Comparison of ENCODE assay signal across 1 cellular context in genomic region chr13:20773194-20774080, GRCh38.
A peak's percentile ranks its signal among the peaks of the same experiment; 100 is the strongest.
TF ChIP-seq lines count a peak whose summit lies in the region.

Gene EEF1AKMT1, minus strand, starts transcription at chr13:20773961. Its CDS starts 16,363 bp downstream, at chr13:20757598.

TF ChIP-seq in HepG2, 621 proteins besides CTCF, POLR2A, EP300 and RAD21 (continued from another document and continues in another):
- TF ChIP-seq NFAT5 (CRISPR knock-in tag; IDR thresholded peaks at IDR 0.05), result peak; percentile 81
- TF ChIP-seq AGO2 (optimal IDR thresholded peaks at IDR 0.05; ENCODE audit: low read depth, low read length), result peak; percentile 98
- TF ChIP-seq ZBTB25 (CRISPR knock-in tag; IDR thresholded peaks at IDR 0.05), result peak; percentile 16; the same call in 1 of the 2 replicates
- no peak for TF ChIP-seq ZBTB21 (CRISPR knock-in tag; IDR thresholded peaks at IDR 0.05)
- peak; percentile 91 for TF ChIP-seq ZNF446 (CRISPR knock-in tag; IDR thresholded peaks at IDR 0.05)
- TF ChIP-seq ZNF530 (CRISPR knock-in tag; IDR thresholded peaks at IDR 0.05; ENCODE audit: low read depth), result 0 out of 2 replicates have a peak, but pooled peaks have one; percentile 49
- TF ChIP-seq FIP1L1 (IDR thresholded peaks at IDR 0.05; ENCODE audit: borderline replicate concordance, insufficient read depth, low read depth, low read length), result no peak
- TF ChIP-seq U2AF1 (optimal IDR thresholded peaks at IDR 0.05; ENCODE audit: low read depth, low read length), result no peak
- TF ChIP-seq ZNF687 (CRISPR knock-in tag; IDR thresholded peaks at IDR 0.05), result peak; percentile 100
- TF ChIP-seq ATF7 (IDR thresholded peaks at IDR 0.05), result no peak
- peak; percentile 30 for TF ChIP-seq ATF7 (CRISPR knock-in tag; IDR thresholded peaks at IDR 0.05)
- TF ChIP-seq STAT5B (CRISPR knock-in tag; IDR thresholded peaks at IDR 0.05), result no peak
- TF ChIP-seq KAT7 (CRISPR knock-in tag; IDR thresholded peaks at IDR 0.05; ENCODE audit: borderline replicate concordance), result peak; percentile 77
- peak; percentile 93 for TF ChIP-seq MEIS1 (CRISPR knock-in tag; IDR thresholded peaks at IDR 0.05; ENCODE audit: borderline replicate concordance)
- TF ChIP-seq ZNF574 (CRISPR knock-in tag; IDR thresholded peaks at IDR 0.05), result peak; percentile 80
- no peak for TF ChIP-seq DDIT3 (CRISPR knock-in tag; IDR thresholded peaks at IDR 0.05)
- no peak for TF ChIP-seq ZNF207 (IDR thresholded peaks at IDR 0.05; ENCODE audit: borderline replicate concordance)
- TF ChIP-seq ZKSCAN8 (CRISPR knock-in tag; IDR thresholded peaks at IDR 0.05; ENCODE audit: borderline replicate concordance), result no peak
- peak; percentile 86; the same call in 1 of the 2 replicates for TF ChIP-seq SAFB2 (CRISPR knock-in tag; IDR thresholded peaks at IDR 0.05; ENCODE audit: borderline replicate concordance, low read depth)
- TF ChIP-seq PHF20 (CRISPR knock-in tag; IDR thresholded peaks at IDR 0.05), result peak; percentile 79
- no peak; the same call in 1 of the 2 replicates for TF ChIP-seq PAXIP1 (CRISPR knock-in tag; conservative IDR thresholded peaks at IDR 0.05)
- TF ChIP-seq ZSCAN20 (CRISPR knock-in tag; IDR thresholded peaks at IDR 0.05; ENCODE audit: borderline replicate concordance), result no peak
- TF ChIP-seq ZNF770 (CRISPR knock-in tag; IDR thresholded peaks at IDR 0.05), result 0 out of 2 replicates have a peak, but pooled peaks have one; percentile 46
- no peak for TF ChIP-seq ZNF33B (CRISPR knock-in tag; IDR thresholded peaks at IDR 0.05)
- peak; percentile 31; the same call in 1 of the 2 replicates for TF ChIP-seq DR1 (CRISPR knock-in tag; IDR thresholded peaks at IDR 0.05)
- TF ChIP-seq CENPT (CRISPR knock-in tag; IDR thresholded peaks at IDR 0.05; ENCODE audit: low read depth), result 0 out of 2 replicates have a peak, but pooled peaks have one; percentile 10
- TF ChIP-seq NCOA1 (CRISPR knock-in tag; IDR thresholded peaks at IDR 0.05), result no peak; the same call in 1 of the 2 replicates
- peak; percentile 72; the same call in 1 of the 2 replicates for TF ChIP-seq BCL3 (CRISPR knock-in tag; IDR thresholded peaks at IDR 0.05)
- TF ChIP-seq SSRP1 (CRISPR knock-in tag; IDR thresholded peaks at IDR 0.05), result 0 out of 2 replicates have a peak, but pooled peaks have one; percentile 54
- TF ChIP-seq GLMP (CRISPR knock-in tag; IDR thresholded peaks at IDR 0.05; ENCODE audit: borderline replicate concordance), result no peak; the same call in 1 of the 2 replicates
- peak; percentile 62; the same call in 1 of the 2 replicates for TF ChIP-seq SRF (IDR thresholded peaks at IDR 0.05; ENCODE audit: low read depth, low read length)
- TF ChIP-seq IKZF4 (CRISPR knock-in tag; IDR thresholded peaks at IDR 0.05; ENCODE audit: borderline replicate concordance, low read depth, not compliant biosample characterization), result peak; percentile 68
- peak; percentile 69 for TF ChIP-seq ATF7-NPFF (CRISPR knock-in tag; IDR thresholded peaks at IDR 0.05; ENCODE audit: low read depth)
- TF ChIP-seq TARDBP (CRISPR knock-in tag; IDR thresholded peaks at IDR 0.05), result no peak; the same call in none of the 2 replicates
- no peak for TF ChIP-seq CCAR2 (optimal IDR thresholded peaks at IDR 0.05; ENCODE audit: low read depth, low read length)
- no peak for TF ChIP-seq FOXP1 (IDR thresholded peaks at IDR 0.05)
- TF ChIP-seq FOXP1 (CRISPR knock-in tag; IDR thresholded peaks at IDR 0.05), result no peak
